ENCODE assay signal across 32 cellular contexts in genomic region chr6:154583546-154584188, GRCh38.
"Had no signal": no experiment of that assay in that cellular context is flagged by ENCODE, and none has a peak within 500 bp of the region (broad histone marks: within the 10 kb centered on the region; RNA-seq: fewer than 3 reads in every experiment).

No MANE protein-coding gene starts in this region.

- H3K27me3 ChIP-seq: adrenal gland, SJSA1 had no signal

- H3K4me1 Mint-ChIP-seq: activated CD4-positive, alpha-beta T cell treated with anti-CD3 and anti-CD28 coated beads for 36 hours had no signal

- H3K4me3 Mint-ChIP-seq: activated CD4-positive, alpha-beta memory T cell treated with anti-CD3 and anti-CD28 coated beads for 36 hours; activated CD4-positive, alpha-beta T cell treated with anti-CD3 and anti-CD28 coated beads for 36 hours; activated naive CD4-positive, alpha-beta T cell treated with anti-CD3 and anti-CD28 coated beads for 36 hours; activated T-cell treated with anti-CD3 and anti-CD28 coated beads, Interleukin-2, amount 50 U/mL, for 4 hours; activated T-helper 1 cell treated with anti-CD3 and anti-CD28 coated beads, Interleukin-12 subunit alpha, Interleukin-12 subunit beta, Interleukin-2, Interleukin-4 antibody, amounts not matched to agents 30 ng/mL and 10 ng/mL and 1 ng/mL, durations not matched to agents 14 hours and 24 hours and 36 hours; brain; T-helper 1 cell treated with Interleukin-12 subunit alpha and Interleukin-12 subunit beta and Interleukin-4 antibody, amounts not matched to agents 30 μg/mL and 1 μg/mL, for 36 hours; T-helper 2 cell treated with Interferon-gamma antibody and Interleukin-4, amounts not matched to agents 5 μg/mL and 100 μg/mL, for 36 hours; WTC11 had no signal

- H3K27me3 Mint-ChIP-seq: activated CD4-positive, alpha-beta T cell treated with anti-CD3 and anti-CD28 coated beads for 36 hours had no signal

- ATAC-seq: activated CD4-positive, alpha-beta T cell treated with anti-CD3 and anti-CD28 coated beads for 36 hours; activated CD4-positive, CD25-positive, alpha-beta regulatory T cell treated with anti-CD3 and anti-CD28 coated beads, Interleukin-2, amount 50 U/mL, for 24 hours; activated naive CD4-positive, alpha-beta T cell treated with anti-CD3 and anti-CD28 coated beads, Interleukin-2, amount 50 U/mL, for 72 hours; activated T-cell treated with anti-CD3 and anti-CD28 coated beads, Interleukin-2, amount 50 U/mL, for 4 hours; WTC11 had no signal

- H3K4me3 ChIP-seq: adrenal gland, SJSA1 had no signal

- H3K9ac ChIP-seq: SK-N-SH had no signal

- H3K27ac Mint-ChIP-seq: activated CD4-positive, alpha-beta memory T cell treated with anti-CD3 and anti-CD28 coated beads for 36 hours; activated CD4-positive, alpha-beta T cell treated with anti-CD3 and anti-CD28 coated beads for 36 hours; activated naive CD4-positive, alpha-beta T cell treated with anti-CD3 and anti-CD28 coated beads for 36 hours; activated naive CD4-positive, alpha-beta T cell treated with anti-CD3 and anti-CD28 coated beads, Interleukin-2, amount 50 U/mL, for 72 hours; activated T-helper 1 cell treated with anti-CD3 and anti-CD28 coated beads, Interleukin-12 subunit alpha, Interleukin-12 subunit beta, Interleukin-2, Interleukin-4 antibody, amounts not matched to agents 30 ng/mL and 10 ng/mL and 1 ng/mL, durations not matched to agents 14 hours and 24 hours and 36 hours; brain; T-helper 1 cell treated with Interleukin-12 subunit alpha and Interleukin-12 subunit beta and Interleukin-4 antibody, amounts not matched to agents 30 μg/mL and 1 μg/mL, for 36 hours; T-helper 2 cell treated with Interferon-gamma antibody and Interleukin-4, amounts not matched to agents 5 μg/mL and 100 μg/mL, for 36 hours; WTC11 had no signal

- H3K36me3 Mint-ChIP-seq: activated CD4-positive, alpha-beta memory T cell treated with anti-CD3 and anti-CD28 coated beads for 36 hours; brain had no signal

- FAIRE-seq: bronchial epithelial cell had no signal

- H3K9me3 Mint-ChIP-seq: T-helper 1 cell treated with Interleukin-12 subunit alpha and Interleukin-12 subunit beta and Interleukin-4 antibody, amounts not matched to agents 30 μg/mL and 1 μg/mL, for 36 hours; T-helper 2 cell treated with Interferon-gamma antibody and Interleukin-4, amounts not matched to agents 5 μg/mL and 100 μg/mL, for 36 hours had no signal

- DNase-seq: activated CD4-positive, alpha-beta memory T cell treated with anti-CD3 and anti-CD28 coated beads for 36 hours; activated CD4-positive, alpha-beta T cell treated with anti-CD3 and anti-CD28 coated beads for 36 hours; activated CD4-positive, alpha-beta T cell treated with anti-CD3 and anti-CD28 coated beads, Interleukin-2, amount 50 U/mL, for 1 hour; activated CD8-positive, alpha-beta memory T cell treated with anti-CD3 and anti-CD28 coated beads, Interleukin-2, amount 50 U/mL, for 4 hours; activated gamma-delta T cell treated with Interleukin-2 at 50 U/mL for 16 hours; activated naive CD4-positive, alpha-beta T cell treated with anti-CD3 and anti-CD28 coated beads for 36 hours; activated T-cell treated with anti-CD3 and anti-CD28 coated beads for 4 hours; activated T-cell treated with anti-CD3 and anti-CD28 coated beads, Interleukin-2, amount 50 U/mL, for 4 hours; adrenal gland; caudate nucleus; NCI-H1092 treated with DMSO at 0.1 percent for 48 hours; NCI-H1417; NCI-H146; NCI-H187; NCI-H2029 treated with DMSO at 0.1 percent for 48 hours; NCI-H2107; NCI-H2171; NCI-H510A; NCI-H526; NCI-H748 treated with DMSO at 0.1 percent for 48 hours; OCI-M1; Right ventricle myocardium superior; SK-N-SH had no signal

- H3K9me3 ChIP-seq: SJSA1, SK-N-SH had no signal

- H3K27ac ChIP-seq: adrenal gland, SJSA1 had no signal

- H3K36me3 ChIP-seq: adrenal gland, SJSA1 had no signal

- H3K4me1 ChIP-seq: SJSA1 had no signal
